In genomic region chr17:74052993-74053744, GRCh38 we compare ENCODE assay signal across 2 cellular contexts.
TF ChIP-seq lines count a peak whose summit lies in the region.

No MANE protein-coding gene starts in this region.

TF ChIP-seq in SK-N-SH, 30 proteins besides CTCF, POLR2A, EP300 and RAD21 (continued from another document):
- TF ChIP-seq POLR2AphosphoS5 (IDR thresholded peaks at IDR 0.05; ENCODE audit: low read depth, low read length), result no peak
- TF ChIP-seq RCOR1 (IDR thresholded peaks at IDR 0.05; ENCODE audit: low read length), result no peak
- TF ChIP-seq CHD2 (IDR thresholded peaks at IDR 0.05; ENCODE audit: low read length, partially characterized antibody), result no peak
- no peak for TF ChIP-seq RFX5 (IDR thresholded peaks at IDR 0.05; ENCODE audit: low read length)
- TF ChIP-seq, protein P1, sequence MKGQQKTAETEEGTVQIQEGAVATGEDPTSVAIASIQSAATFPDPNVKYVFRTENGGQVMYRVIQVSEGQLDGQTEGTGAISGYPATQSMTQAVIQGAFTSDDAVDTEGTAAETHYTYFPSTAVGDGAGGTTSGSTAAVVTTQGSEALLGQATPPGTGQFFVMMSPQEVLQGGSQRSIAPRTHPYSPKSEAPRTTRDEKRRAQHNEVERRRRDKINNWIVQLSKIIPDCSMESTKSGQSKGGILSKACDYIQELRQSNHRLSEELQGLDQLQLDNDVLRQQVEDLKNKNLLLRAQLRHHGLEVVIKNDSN (IDR thresholded peaks at IDR 0.05; ENCODE audit: borderline replicate concordance, low read depth), result no peak
- TF ChIP-seq JUND (IDR thresholded peaks at IDR 0.05), result no peak
- TF ChIP-seq FOSL2 (IDR thresholded peaks at IDR 0.05; ENCODE audit: borderline replicate concordance, low read depth), result no peak
- no peak for TF ChIP-seq FOXJ3 (CRISPR knock-in tag; IDR thresholded peaks at IDR 0.05)
- no peak for TF ChIP-seq IRF3 (IDR thresholded peaks at IDR 0.05; ENCODE audit: low read depth, low read length)
TF ChIP-seq in SK-N-SH: peak in this region for 0.

TF ChIP-seq in SK-N-SH treated with all-trans-retinoic acid at 6 μM for 48 hours, 23 proteins besides CTCF, POLR2A, EP300 and RAD21 (continued from another document):
- TF ChIP-seq, protein P2, sequence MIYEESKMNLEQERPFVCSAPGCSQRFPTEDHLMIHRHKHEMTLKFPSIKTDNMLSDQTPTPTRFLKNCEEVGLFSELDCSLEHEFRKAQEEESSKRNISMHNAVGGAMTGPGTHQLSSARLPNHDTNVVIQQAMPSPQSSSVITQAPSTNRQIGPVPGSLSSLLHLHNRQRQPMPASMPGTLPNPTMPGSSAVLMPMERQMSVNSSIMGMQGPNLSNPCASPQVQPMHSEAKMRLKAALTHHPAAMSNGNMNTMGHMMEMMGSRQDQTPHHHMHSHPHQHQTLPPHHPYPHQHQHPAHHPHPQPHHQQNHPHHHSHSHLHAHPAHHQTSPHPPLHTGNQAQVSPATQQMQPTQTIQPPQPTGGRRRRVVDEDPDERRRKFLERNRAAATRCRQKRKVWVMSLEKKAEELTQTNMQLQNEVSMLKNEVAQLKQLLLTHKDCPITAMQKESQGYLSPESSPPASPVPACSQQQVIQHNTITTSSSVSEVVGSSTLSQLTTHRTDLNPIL (CRISPR knock-in tag; IDR thresholded peaks at IDR 0.05; ENCODE audit: low read depth), result no peak
